10 cellular contexts compared by ENCODE assay signal in the genomic region with DNA sequence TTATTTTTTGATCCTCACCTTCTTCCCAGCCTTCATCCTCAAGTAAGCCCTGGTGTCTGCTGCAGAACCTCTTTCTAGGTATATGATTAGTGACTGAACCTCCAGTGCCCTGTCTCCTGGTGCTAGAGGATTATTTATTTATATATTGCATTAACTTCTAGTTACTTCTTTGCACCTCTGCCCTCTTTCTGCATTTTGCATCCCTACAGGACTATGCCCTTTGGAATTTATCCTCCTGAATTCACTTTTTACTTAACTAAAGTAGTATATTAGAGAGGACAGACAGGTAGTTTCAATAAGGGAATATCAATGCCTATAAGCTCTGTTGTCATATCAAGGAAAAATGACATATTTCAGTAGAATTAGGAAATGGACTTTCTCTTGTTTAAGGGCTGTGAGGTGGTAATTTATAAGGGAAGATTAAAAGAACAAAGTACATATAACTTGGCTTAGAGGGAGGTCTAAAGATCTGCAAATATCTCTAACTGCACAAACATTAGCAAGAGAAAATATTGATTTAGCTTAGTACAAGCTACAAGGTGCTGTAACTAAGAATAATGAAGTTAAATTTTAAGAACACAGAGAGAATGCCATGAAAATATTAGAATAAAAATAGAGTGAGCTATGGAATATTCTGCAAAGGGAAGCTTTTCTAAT.
"Had no signal": no experiment of that assay in that cellular context is flagged by ENCODE, and none has a peak within 500 bp of the region (broad histone marks: within the 10 kb centered on the region; RNA-seq: fewer than 3 reads in every experiment).

No MANE protein-coding gene starts in this region.

- ATAC-seq: HCT116, K562 had no signal

- H3K9me3 ChIP-seq: HAP-1 had no signal

- H3K9ac ChIP-seq: GM23248 had no signal

- H3K4me1 ChIP-seq: HAP-1 had no signal

- H3K27ac ChIP-seq: GM23248, HL-60 had no signal

- FAIRE-seq: K562 had no signal

- H3K4me3 ChIP-seq: GM23248, HAP-1, K562 had no signal

- DNase-seq: GM23248, GOT3, H7, HFFc6, IMR-90, KG1 had no signal

- H3K36me3 ChIP-seq: HAP-1 had no signal
